28 cellular contexts compared by ENCODE assay signal in the genomic region with DNA sequence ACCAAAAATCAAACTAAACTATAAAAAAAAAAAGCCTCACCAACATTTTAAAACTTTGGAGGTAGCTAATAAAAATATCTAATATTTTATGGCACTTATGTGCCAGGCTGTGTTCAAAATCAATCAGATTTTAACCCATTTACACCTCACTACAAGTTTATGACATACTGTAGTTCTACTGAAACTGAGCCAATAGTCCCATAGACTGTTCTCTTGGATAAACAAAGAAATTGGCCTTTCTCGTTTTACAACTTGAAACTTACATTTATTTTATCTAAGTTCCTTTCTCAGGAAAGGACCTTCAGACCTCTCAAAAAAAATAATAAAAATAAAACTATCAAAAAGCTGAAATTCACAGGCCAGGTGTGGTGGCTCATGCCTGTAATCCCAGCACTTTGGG. TPM values are rescaled to one million over a fixed set of nuclear protein-coding genes. Genes with fewer than 3 reads are reported as not detected.
DNase-seq lines count a peak whose midpoint lies in the region; ATAC-seq, FAIRE-seq and TF ChIP-seq lines count a peak whose summit lies in the region.
"Had no signal": no experiment of that assay in that cellular context is flagged by ENCODE, and none has a peak within 500 bp of the region (broad histone marks: within the 10 kb centered on the region; RNA-seq: fewer than 3 reads in every experiment).

No MANE protein-coding gene starts in this region.

- H3K4me2 ChIP-seq in K562 (ENCODE audit: insufficient read depth, low read length) (no peak overlapping the region), hepatocyte (peak overlapping the region; percentile 11)
- H3K4me2 ChIP-seq: A549; BLaER1 treated with 17β-estradiol and CSF1 and Interleukin-3, amounts not matched to agents 10 nM and 100 nM had no signal

- H3K4me1 ChIP-seq in K562 (replicated peaks in 1 of 2; ENCODE audit: control insufficient read depth in 2 of 2, insufficient read depth in 2 of 2, low read length in 2 of 2) (no peaks in the 10 kb centered on the region), hepatocyte (ENCODE audit: insufficient read depth) (no peaks in the 10 kb centered on the region), mucosa of descending colon (ENCODE audit: low read depth) (peaks cover 7% of the 10 kb centered on the region)
- H3K4me1 ChIP-seq: A549; BLaER1 treated with 17β-estradiol and CSF1 and Interleukin-3, amounts not matched to agents 10 nM and 100 nM had no signal

- intact Hi-C loops in K562 (cut with micrococcal nuclease), result no loop called here
- intact Hi-C loops in mucosa of descending colon (cut with DNase I, micrococcal nuclease), result no loop called here

- ATAC-seq in K562, result no peak
- ATAC-seq in mucosa of descending colon, result peak; percentile 78
- ATAC-seq: A549, GM12878 had no signal

- no peak for TF ChIP-seq POLR2A in K562 (conservative IDR thresholded peaks at IDR 0.05)

- CTCF ChIA-PET in K562 (lab: Yijun Ruan, JAX; ENCODE audit: low intra/inter-chr PET ratio), result no interaction called here
- CTCF ChIA-PET in activated naive CD4-positive, alpha-beta T cell treated with anti-CD3 and anti-CD28 coated beads, Interleukin-2, amount 10 ng/mL, durations not matched to agents 7 days and 5 days (lab: Charles Lee), result interaction anchor here (0.7 kb wide), 1 partner anchor 11 kb away, joined by 3 read pairs; no protein-coding TSS in a partner anchor

- H3K27me3 ChIP-seq in K562 (ENCODE audit: control insufficient read depth in 2 of 2, insufficient read depth in 2 of 2, low read length in 2 of 2) (no peaks in the 10 kb centered on the region; a peak in 1 of 5 replicates), hepatocyte (no peaks in the 10 kb centered on the region), WERI-Rb-1 (ENCODE audit: insufficient read depth, low read depth, severe bottlenecking) (no peaks in the 10 kb centered on the region)
- H3K27me3 ChIP-seq: BLaER1 treated with 17β-estradiol and CSF1 and Interleukin-3, amounts not matched to agents 10 nM and 100 nM had no signal

- no peak overlapping the region for H3K27ac Mint-ChIP-seq in activated naive CD4-positive, alpha-beta T cell treated with anti-CD3 and anti-CD28 coated beads, Interleukin-2, amount 10 ng/mL, durations not matched to agents 7 days and 5 days
- H3K27ac Mint-ChIP-seq: B cell; CD14-positive monocyte; CD4-positive, alpha-beta memory T cell; CD4-positive, CD25-positive, alpha-beta regulatory T cell; CD8-positive, alpha-beta memory T cell had no signal

- H2AFZ ChIP-seq in K562 (ENCODE audit: low read depth, low read length) (no peak overlapping the region), hepatocyte (no peak overlapping the region)

- FAIRE-seq in K562 (lab: Jason Lieb, UNC), result peak; percentile 42
- FAIRE-seq: A549, GM12878, GM12892, GM18507 had no signal

- H3K36me3 ChIP-seq in K562 (ENCODE audit: control insufficient read depth, insufficient read depth, low read length) (no peaks in the 10 kb centered on the region), hepatocyte (replicated peaks; ENCODE audit: insufficient read depth, low read depth) (no peaks in the 10 kb centered on the region), mucosa of descending colon (ENCODE audit: low read depth) (no peaks in the 10 kb centered on the region), WERI-Rb-1 (no peaks in the 10 kb centered on the region)
- H3K36me3 ChIP-seq: BLaER1 treated with 17β-estradiol and CSF1 and Interleukin-3, amounts not matched to agents 10 nM and 100 nM had no signal

- no peaks in the 10 kb centered on the region for H3K9me2 ChIP-seq in hepatocyte (replicated peaks; ENCODE audit: insufficient read depth)

- WGBS in K562 (ENCODE audit: insufficient coverage, low coverage, missing lambda C conversion rate), result 0% methylated on average over 1 of the region's 1 CpG
- 21% methylated on average over 1 of the region's 1 CpG for WGBS in hepatocyte (ENCODE audit: low lambda C conversion rate, missing lambda C conversion rate)

- H3K9ac ChIP-seq in K562 (ENCODE audit: insufficient read depth in 1 of 2, low read depth in 2 of 2, low read length in 2 of 2), result no peak overlapping the region
- H3K9ac ChIP-seq: BLaER1 treated with 17β-estradiol and CSF1 and Interleukin-3, amounts not matched to agents 10 nM and 100 nM had no signal

- H3K4me3 ChIP-seq in K562, result no peak overlapping the region
- H3K4me3 ChIP-seq in hepatocyte, result no peak overlapping the region
- H3K4me3 ChIP-seq in mucosa of descending colon, result no peak overlapping the region
- H3K4me3 ChIP-seq in WERI-Rb-1 (ENCODE audit: low read depth, low read length), result no peak overlapping the region
- H3K4me3 ChIP-seq: A549; BLaER1 treated with 17β-estradiol and CSF1 and Interleukin-3, amounts not matched to agents 10 nM and 100 nM; GM12878 had no signal

- no peaks in the 10 kb centered on the region for H4K20me1 ChIP-seq in K562 (replicated peaks; ENCODE audit: control insufficient read depth, insufficient read depth, low read length)
- H4K20me1 ChIP-seq in hepatocyte (ENCODE audit: insufficient read depth, poor library complexity, severe bottlenecking), result no peaks in the 10 kb centered on the region
- H4K20me1 ChIP-seq: BLaER1 treated with 17β-estradiol and CSF1 and Interleukin-3, amounts not matched to agents 10 nM and 100 nM had no signal

- H3K9me3 Mint-ChIP-seq in activated naive CD4-positive, alpha-beta T cell treated with anti-CD3 and anti-CD28 coated beads, Interleukin-2, amount 10 ng/mL, durations not matched to agents 7 days and 5 days, result peaks cover 5% of the 10 kb centered on the region

- TF ChIP-seq CTCF in C4-2B (conservative IDR thresholded peaks at IDR 0.05) (no peak), K562 (IDR thresholded peaks at IDR 0.05 in 2 of 3, conservative IDR thresholded peaks at IDR 0.05 in 1 of 3; ENCODE audit: insufficient read depth in 2 of 3, low read depth in 1 of 3, low read length in 3 of 3) (no peak), hepatocyte (IDR thresholded peaks at IDR 0.05; ENCODE audit: poor library complexity) (no peak), mucosa of descending colon (IDR thresholded peaks at IDR 0.05) (no peak), WERI-Rb-1 (IDR thresholded peaks at IDR 0.05; ENCODE audit: low read depth, low read length) (no peak)

- H3K79me2 ChIP-seq in K562 (ENCODE audit: control insufficient read depth, insufficient read depth, low read length) (no peaks in the 10 kb centered on the region), hepatocyte (no peaks in the 10 kb centered on the region)

- H3K9me3 ChIP-seq in K562 (replicated peaks; ENCODE audit: control insufficient read depth, insufficient read depth, low read depth, low read length), result 0 out of 2 replicates have a peak, but pooled peaks cover 2% of the 10 kb centered on the region
- no peaks in the 10 kb centered on the region for H3K9me3 ChIP-seq in hepatocyte (ENCODE audit: low read depth)
- peaks cover 1% of the 10 kb centered on the region for H3K9me3 ChIP-seq in mucosa of descending colon
- H3K9me3 ChIP-seq in WERI-Rb-1 (ENCODE audit: severe bottlenecking), result no peaks in the 10 kb centered on the region
- H3K9me3 ChIP-seq: A549 had no signal

- no peaks in the 10 kb centered on the region for H3K36me3 Mint-ChIP-seq in activated naive CD4-positive, alpha-beta T cell treated with anti-CD3 and anti-CD28 coated beads, Interleukin-2, amount 10 ng/mL, durations not matched to agents 7 days and 5 days
- H3K36me3 Mint-ChIP-seq: CD14-positive monocyte; CD4-positive, alpha-beta memory T cell; CD4-positive, CD25-positive, alpha-beta regulatory T cell had no signal

- no peak for TF ChIP-seq RAD21 in K562 (CRISPR knock-in tag; conservative IDR thresholded peaks at IDR 0.05 in 1 of 2, IDR thresholded peaks at IDR 0.05 in 1 of 2)

- POLR2A ChIA-PET in K562 (lab: Yijun Ruan, JAX), result no interaction called here

- DNase-seq in K562 (ENCODE audit: extremely low read depth in 1 of 4, low spot score in 3 of 4) (no peak), hepatocyte (ENCODE audit: low spot score) (no peak), mucosa of descending colon (no peak), mesenteric fat pad (ENCODE audit: low spot score) (no peak), WERI-Rb-1 (no peak), NCI-H226 (no peak)
- no peak for DNase-seq in activated naive CD4-positive, alpha-beta T cell treated with anti-CD3 and anti-CD28 coated beads, Interleukin-2, amount 10 ng/mL, durations not matched to agents 7 days and 5 days
- DNase-seq: AML-193; CD4-positive, alpha-beta memory T cell; CD4-positive, CD25-positive, alpha-beta regulatory T cell; CD8-positive, alpha-beta memory T cell; COR-L47; DMS 273 treated with DMSO at 0.1 percent for 48 hours; DMS153; DMS53; DMS79; DND-41; EL; GDM1 had no signal

- H3K27me3 Mint-ChIP-seq in activated naive CD4-positive, alpha-beta T cell treated with anti-CD3 and anti-CD28 coated beads, Interleukin-2, amount 10 ng/mL, durations not matched to agents 7 days and 5 days, result peaks cover 9% of the 10 kb centered on the region
- H3K27me3 Mint-ChIP-seq: B cell had no signal

- no TSS peak for BruUV-seq in K562 (replicated peaks; lab: Mats Ljungman, UMichigan)

- in situ Hi-C loops in K562 (cut with MboI), result no loop called here

- H3K27ac ChIP-seq in C4-2B (peak overlapping the region; percentile 22; the same call in 1 of the 2 replicates), K562 (ENCODE audit: extremely low read depth, low read depth, low read length) (no peak overlapping the region), hepatocyte (no peak overlapping the region), WERI-Rb-1 (no peak overlapping the region)
- H3K27ac ChIP-seq: 22Rv1; A549; BLaER1 treated with 17β-estradiol and CSF1 and Interleukin-3, amounts not matched to agents 10 nM and 100 nM had no signal

- TF ChIP-seq EP300 in K562 (IDR thresholded peaks at IDR 0.05; ENCODE audit: low read length), result no peak

- no peaks in the 10 kb centered on the region for H3K4me1 Mint-ChIP-seq in activated naive CD4-positive, alpha-beta T cell treated with anti-CD3 and anti-CD28 coated beads, Interleukin-2, amount 10 ng/mL, durations not matched to agents 7 days and 5 days
- H3K4me1 Mint-ChIP-seq: B cell; CD14-positive monocyte; CD4-positive, alpha-beta memory T cell; CD4-positive, CD25-positive, alpha-beta regulatory T cell; CD8-positive, alpha-beta memory T cell had no signal

- H3K9me1 ChIP-seq in K562 (ENCODE audit: control insufficient read depth, insufficient read depth, low read length), result no peaks in the 10 kb centered on the region

- no peak overlapping the region for H3K4me3 Mint-ChIP-seq in activated naive CD4-positive, alpha-beta T cell treated with anti-CD3 and anti-CD28 coated beads, Interleukin-2, amount 10 ng/mL, durations not matched to agents 7 days and 5 days
- H3K4me3 Mint-ChIP-seq: B cell; CD14-positive monocyte; CD4-positive, alpha-beta memory T cell; CD4-positive, CD25-positive, alpha-beta regulatory T cell; CD8-positive, alpha-beta memory T cell had no signal

RNA-seq across cellular contexts. Expression of a gene that starts 29.2 kb away (rescaled TPM):
- 12.2 and 27.8 TPM in 2 replicates for total RNA-seq in K562 (2011; cell fraction: chromatin; rRNA removed; ENCODE audit: low replicate concordance)
- 8.3 TPM in 2 replicates for total RNA-seq in K562 (2011; cell fraction: nucleolus; rRNA removed)
- 12.0 and 23.4 TPM in 2 replicates for total RNA-seq in K562 (2011; cell fraction: nucleoplasm; rRNA removed)
- total RNA-seq in K562 (2014; rRNA removed), result 9.7 and 15.0 TPM in 2 replicates
- 25.3 and 29.2 TPM in 2 replicates for total RNA-seq in K562 (2014; rRNA removed; fragmentation: Illumina TruSeq; extraction: Trizol)
- 21.8 and 23.0 TPM in 2 replicates for total RNA-seq in K562 (2015; rRNA removed; fragmentation: Illumina TruSeq; extraction: Trizol)
- total RNA-seq in K562 (2021), result 16.8 and 18.2 TPM in 2 replicates
- polyA plus RNA-seq in K562 (2011; rRNA removed), result 10.6 and 15.7 TPM in 2 replicates
- polyA plus RNA-seq in K562 (2011; cell fraction: cytosol; rRNA removed), result 3.0 and 8.9 TPM in 2 replicates
- polyA plus RNA-seq in K562 (2011; cell fraction: nucleus; rRNA removed), result 3.3 and 3.6 TPM in 2 replicates
- polyA plus RNA-seq in K562 (2012), result 8.6 and 16.8 TPM in 2 replicates
- 18.7 and 20.4 TPM in 2 replicates for polyA plus RNA-seq in K562 (2014; fragmentation: Illumina TruSeq; extraction: Trizol)
- polyA plus RNA-seq in K562 (2014; fragmentation: Nextera tagmentation; extraction: Ambion mirVana), result 10 to 100 TPM in 1 of 2 experiments, 1 to 10 TPM in 1; 8.7 to 10.5 TPM
- polyA plus RNA-seq in K562 (2014; rRNA removed), result 13.0 and 13.2 TPM in 2 replicates
- 90.7 and 108 TPM in 2 replicates for polyA minus RNA-seq in K562 (2011; rRNA and poly(A)+ RNA removed)
- polyA minus RNA-seq in K562 (2011; cell fraction: cytosol; rRNA and poly(A)+ RNA removed), result 18.0 and 24.5 TPM in 2 replicates
- polyA minus RNA-seq in K562 (2011; cell fraction: nucleus; rRNA and poly(A)+ RNA removed), result 12.4 and 17.0 TPM in 2 replicates
- total RNA-seq in hepatocyte, result 22.4 and 23.9 TPM in 2 replicates
- 10.0 and 10.9 TPM in 2 replicates for polyA plus RNA-seq in hepatocyte
- 10 to 100 TPM; 16.4 to 23.0 (median 22.5) TPM for total RNA-seq in mucosa of descending colon
- total RNA-seq in mesenteric fat pad, result 13.8 TPM
